Comparison of ENCODE assay signal across 12 cellular contexts in genomic region chr6:157548635-157549467, GRCh38.
DNase-seq lines count a peak whose midpoint lies in the region; ATAC-seq and TF ChIP-seq lines count a peak whose summit lies in the region.
"Had no signal": no experiment of that assay in that cellular context is flagged by ENCODE, and none has a peak within 500 bp of the region (broad histone marks: within the 10 kb centered on the region; RNA-seq: fewer than 3 reads in every experiment).

No MANE protein-coding gene starts in this region.

- no peak for TF ChIP-seq CTCF in CD8-positive, alpha-beta T cell (IDR thresholded peaks at IDR 0.05)
- no peak for TF ChIP-seq CTCF in MCF 10A (IDR thresholded peaks at IDR 0.05; ENCODE audit: unreplicated experiment)

- H3K4me3 Mint-ChIP-seq in CD8-positive, alpha-beta T cell = no peak overlapping the region
- peak overlapping the region; percentile 26 for H3K4me3 Mint-ChIP-seq in activated CD8-positive, alpha-beta T cell treated with anti-CD3 and anti-CD28 coated beads, Interleukin-2, amount 10 ng/mL, durations not matched to agents 7 days and 5 days
- no peak overlapping the region for H3K4me3 Mint-ChIP-seq in MCF 10A (ENCODE audit: unreplicated experiment)

- H3K27ac Mint-ChIP-seq in CD8-positive, alpha-beta T cell = peak overlapping the region; percentile 27
- H3K27ac Mint-ChIP-seq in activated CD8-positive, alpha-beta T cell treated with anti-CD3 and anti-CD28 coated beads, Interleukin-2, amount 10 ng/mL, durations not matched to agents 7 days and 5 days = peak overlapping the region; percentile 91
- H3K27ac Mint-ChIP-seq in MCF 10A (ENCODE audit: low read depth, unreplicated experiment) = no peak overlapping the region

- no peak for ATAC-seq in CD8-positive, alpha-beta T cell
- ATAC-seq in HG03097 (IDR thresholded peaks at IDR 0.05; ENCODE audit: low FRiP score, unreplicated experiment) = peak; percentile 62
- ATAC-seq in activated CD8-positive, alpha-beta T cell treated with anti-CD3 and anti-CD28 coated beads, Interleukin-2, amount 10 ng/mL, durations not matched to agents 7 days and 5 days = peak; percentile 54

- H3K27me3 Mint-ChIP-seq in CD8-positive, alpha-beta T cell (ENCODE audit: low read depth) = peaks cover 2% of the 10 kb centered on the region
- peaks cover 5% of the 10 kb centered on the region for H3K27me3 Mint-ChIP-seq in activated CD8-positive, alpha-beta T cell treated with anti-CD3 and anti-CD28 coated beads, Interleukin-2, amount 10 ng/mL, durations not matched to agents 7 days and 5 days (ENCODE audit: low read depth)
- H3K27me3 Mint-ChIP-seq in MCF 10A (ENCODE audit: insufficient read depth, unreplicated experiment) = no peaks in the 10 kb centered on the region

- DNase-seq in CD8-positive, alpha-beta T cell = no peak
- peak; percentile 42 for DNase-seq in activated CD8-positive, alpha-beta T cell treated with anti-CD3 and anti-CD28 coated beads, Interleukin-2, amount 10 ng/mL, durations not matched to agents 7 days and 5 days
- peak; percentile 69 for DNase-seq in mesenteric fat pad (ENCODE audit: low spot score)
- no peak for DNase-seq in OCI-M1 (lab: John Stamatoyannopoulos, UW)
- no peak for DNase-seq in MCF 10A (ENCODE audit: unreplicated experiment)
- DNase-seq in glomerular visceral epithelial cell (ENCODE audit: extremely low spot score) = no peak
- no peak for DNase-seq in T-helper 1 cell
- DNase-seq: NCI-H1105 treated with DMSO at 0.1 percent for 48 hours, NCI-H69, SIG-M5 had no signal

- H3K4me1 ChIP-seq in CD8-positive, alpha-beta T cell (ENCODE audit: insufficient read depth, low read length) = peaks cover 24% of the 10 kb centered on the region

- intact Hi-C loops in CD8-positive, alpha-beta T cell (cut with DNase I, micrococcal nuclease) = no loop called here
- intact Hi-C loops in MCF 10A (cut with micrococcal nuclease) = no loop called here

- no peaks in the 10 kb centered on the region for H3K9me3 Mint-ChIP-seq in CD8-positive, alpha-beta T cell
- peaks cover 12% of the 10 kb centered on the region for H3K9me3 Mint-ChIP-seq in activated CD8-positive, alpha-beta T cell treated with anti-CD3 and anti-CD28 coated beads, Interleukin-2, amount 10 ng/mL, durations not matched to agents 7 days and 5 days (ENCODE audit: insufficient read depth)
- no peaks in the 10 kb centered on the region for H3K9me3 Mint-ChIP-seq in MCF 10A (ENCODE audit: unreplicated experiment)

- POLR2A ChIA-PET in CD8-positive, alpha-beta T cell (lab: Charles Lee) = interaction anchor here (0.6 kb wide), 1 partner anchor 14 kb away, joined by 3 read pairs; no protein-coding TSS in a partner anchor
- POLR2A ChIA-PET in activated CD8-positive, alpha-beta T cell treated with anti-CD3 and anti-CD28 coated beads, Interleukin-2, amount 10 ng/mL, durations not matched to agents 7 days and 5 days (lab: Charles Lee) = interaction anchor here (0.6 to 1.8 kb wide), 4 partner anchors 11 to 83 kb away, joined by 3 to 6 read pairs (median 4); no protein-coding TSS in a partner anchor
- POLR2A ChIA-PET in MCF 10A (lab: Yijun Ruan, JAX) = no interaction called here

- H3K9me3 ChIP-seq in CD8-positive, alpha-beta T cell (ENCODE audit: low read length) = no peaks in the 10 kb centered on the region

- CTCF ChIA-PET in CD8-positive, alpha-beta T cell (lab: Charles Lee) = interaction anchor here (1.0 kb wide), 1 partner anchor 21 kb away, joined by 3 read pairs; no protein-coding TSS in a partner anchor
- CTCF ChIA-PET in activated CD8-positive, alpha-beta T cell treated with anti-CD3 and anti-CD28 coated beads, Interleukin-2, amount 10 ng/mL, durations not matched to agents 7 days and 5 days (lab: Charles Lee) = interaction anchor here (0.5 to 2.0 kb wide), 4 partner anchors 11 to 230 kb away, joined by 3 to 8 read pairs (median 6); no protein-coding TSS in a partner anchor
- CTCF ChIA-PET in MCF 10A (lab: Yijun Ruan, JAX) = interaction anchor here (0.5 to 0.7 kb wide), 2 partner anchors 13 to 61 kb away, joined by 3 read pairs; no protein-coding TSS in a partner anchor

- no peaks in the 10 kb centered on the region for H3K27me3 ChIP-seq in CD8-positive, alpha-beta T cell (ENCODE audit: insufficient read depth, low read length)

- H3K4me1 Mint-ChIP-seq in CD8-positive, alpha-beta T cell (ENCODE audit: low read depth) = peaks cover 30% of the 10 kb centered on the region
- peaks cover 45% of the 10 kb centered on the region for H3K4me1 Mint-ChIP-seq in activated CD8-positive, alpha-beta T cell treated with anti-CD3 and anti-CD28 coated beads, Interleukin-2, amount 10 ng/mL, durations not matched to agents 7 days and 5 days (ENCODE audit: low read depth)
- H3K4me1 Mint-ChIP-seq in MCF 10A (ENCODE audit: insufficient read depth, unreplicated experiment) = peaks cover 17% of the 10 kb centered on the region

- no TSS peak for BruUV-seq in MCF 10A (replicated peaks; lab: Mats Ljungman, UMichigan)

- no peaks in the 10 kb centered on the region for H3K36me3 ChIP-seq in CD8-positive, alpha-beta T cell (ENCODE audit: insufficient read depth, low read length)

- no peaks in the 10 kb centered on the region for H3K36me3 Mint-ChIP-seq in CD8-positive, alpha-beta T cell
- H3K36me3 Mint-ChIP-seq in activated CD8-positive, alpha-beta T cell treated with anti-CD3 and anti-CD28 coated beads, Interleukin-2, amount 10 ng/mL, durations not matched to agents 7 days and 5 days (ENCODE audit: low read depth) = peaks cover 58% of the 10 kb centered on the region
- H3K36me3 Mint-ChIP-seq in MCF 10A (ENCODE audit: insufficient read depth, unreplicated experiment) = no peaks in the 10 kb centered on the region

- no peak overlapping the region for H3K27ac ChIP-seq in CD8-positive, alpha-beta T cell (ENCODE audit: low read depth, low read length)
- H3K27ac ChIP-seq: C4-2B had no signal

- no peak overlapping the region for H3K4me3 ChIP-seq in CD8-positive, alpha-beta T cell (ENCODE audit: low read depth, low read length)

Comparison
In these comparisons a context has a peak if more than half of its experiments do, and no peak if none do; other contexts are left out.
1. DNase-seq: peak in activated CD8-positive, alpha-beta T cell treated with anti-CD3 and anti-CD28 coated beads, Interleukin-2, amount 10 ng/mL, durations not matched to agents 7 days and 5 days (single experiment) and mesenteric fat pad (single experiment); none in CD8-positive, alpha-beta T cell (0 of 7), OCI-M1 (single experiment), MCF 10A (single experiment), glomerular visceral epithelial cell (single experiment) and T-helper 1 cell (0 of 5).